In the genomic region with DNA sequence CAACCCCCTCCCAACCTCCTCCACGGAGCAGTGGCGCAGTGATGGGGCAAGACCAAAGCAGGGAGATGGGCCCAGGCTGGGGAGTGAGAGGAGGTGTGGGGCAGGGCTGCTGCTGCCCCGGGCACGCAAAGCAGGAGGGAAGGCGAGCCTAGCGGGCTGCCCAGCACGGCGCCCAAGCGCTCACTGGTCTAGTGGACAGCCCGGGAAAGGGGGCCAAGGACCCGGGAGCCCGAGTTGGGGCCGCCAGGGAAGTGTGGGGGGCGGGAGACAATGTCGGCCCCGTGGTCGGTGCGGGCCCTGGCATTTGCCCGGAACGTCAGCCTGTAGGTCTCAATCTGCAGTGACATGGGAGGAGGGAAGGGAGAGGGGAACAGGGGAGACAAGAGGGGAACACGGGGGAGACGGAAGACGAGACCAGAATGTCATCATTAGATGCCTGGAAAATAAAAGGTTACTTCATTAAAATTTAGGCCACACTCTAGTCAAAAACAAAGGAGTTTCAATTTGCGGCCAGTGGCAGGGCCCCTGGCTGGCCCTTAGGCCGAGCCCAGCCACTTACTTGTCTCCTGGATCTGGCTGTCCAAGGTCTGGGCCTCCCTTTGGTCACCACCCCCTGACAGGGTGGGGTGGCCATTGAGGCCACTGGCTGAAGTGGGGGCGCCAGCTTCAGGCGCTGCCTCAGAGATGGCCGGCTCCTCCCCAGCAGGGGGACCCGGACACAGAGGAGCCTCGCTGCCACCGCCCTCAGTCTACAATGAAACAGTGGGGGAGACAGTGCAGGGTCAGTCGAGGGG, we compare ENCODE assay signal across 1 cellular context.
A peak's percentile ranks its signal among the peaks of the same experiment; 100 is the strongest.
TF ChIP-seq lines count a peak whose summit lies in the region.

No MANE protein-coding gene starts in this region.

TF ChIP-seq in K562, 482 proteins besides CTCF, POLR2A, EP300 and RAD21:
- TF ChIP-seq CBX2 (IDR thresholded peaks at IDR 0.05; ENCODE audit: insufficient read depth, low read length, poor library complexity, severe bottlenecking) (no peak), FOXA1 (IDR thresholded peaks at IDR 0.05; ENCODE audit: borderline replicate concordance) (no peak), PHTF2 (CRISPR knock-in tag; IDR thresholded peaks at IDR 0.05) (no peak), YY1 (IDR thresholded peaks at IDR 0.05; ENCODE audit: borderline replicate concordance in 1 of 3, control insufficient read depth in 1 of 3, extremely low read depth in 1 of 3, insufficient read depth in 3 of 3, insufficient read length in 1 of 3, insufficient replicate concordance in 2 of 3, low read depth in 1 of 3, low read length in 2 of 3) (peak in 1 of 3 experiments; percentile 36), TSC22D4 (tag; IDR thresholded peaks at IDR 0.05) (no peak), TAF7 (tag; IDR thresholded peaks at IDR 0.05) (no peak), SMC3 (conservative IDR thresholded peaks at IDR 0.05; ENCODE audit: insufficient read depth, low read depth, low read length) (0 out of 2 replicates have a peak, but pooled peaks have one; percentile 30), PCBP1 (IDR thresholded peaks at IDR 0.05; ENCODE audit: low read depth, low read length, poor library complexity, severe bottlenecking) (peak; percentile 29), KAT7 (CRISPR knock-in tag; IDR thresholded peaks at IDR 0.05; ENCODE audit: borderline replicate concordance) (no peak), RBM22 (IDR thresholded peaks at IDR 0.05; ENCODE audit: low read depth, low read length, poor library complexity, severe bottlenecking) (peak; percentile 72), ZNF79 (CRISPR knock-in tag; IDR thresholded peaks at IDR 0.05; ENCODE audit: low read depth) (no peak), PPARD (CRISPR knock-in tag; IDR thresholded peaks at IDR 0.05) (no peak), POLR2G (IDR thresholded peaks at IDR 0.05; ENCODE audit: low read depth, low read length) (peak; percentile 59; the same call in 1 of the 2 replicates), TBL1XR1 (IDR thresholded peaks at IDR 0.05; ENCODE audit: low read length in 2 of 2) (no peak), SAFB2 (IDR thresholded peaks at IDR 0.05; ENCODE audit: borderline replicate concordance, low read depth, low read length, severe bottlenecking) (no peak), SP1 (CRISPR knock-in tag; IDR thresholded peaks at IDR 0.05) (no peak), RBM34 (IDR thresholded peaks at IDR 0.05; ENCODE audit: borderline replicate concordance, insufficient read depth, low read length) (no peak), MTF1 (CRISPR knock-in tag; IDR thresholded peaks at IDR 0.05; ENCODE audit: borderline replicate concordance) (no peak), HDAC3 (IDR thresholded peaks at IDR 0.05; ENCODE audit: borderline replicate concordance, partially characterized antibody) (no peak), SUPT5H (IDR thresholded peaks at IDR 0.05) (0 out of 2 replicates have a peak, but pooled peaks have one; percentile 6), FOXM1 (IDR thresholded peaks at IDR 0.05; ENCODE audit: low read depth) (no peak), FOXM1 (CRISPR knock-in tag; IDR thresholded peaks at IDR 0.05; ENCODE audit: low read depth) (no peak), SPI1 (IDR thresholded peaks at IDR 0.05; ENCODE audit: borderline replicate concordance, low read depth, low read length) (no peak), TGIF2 (CRISPR knock-in tag; IDR thresholded peaks at IDR 0.05) (no peak), BACH1 (tag; IDR thresholded peaks at IDR 0.05) (no peak), NCOA2 (IDR thresholded peaks at IDR 0.05; ENCODE audit: partially characterized antibody in 2 of 2) (no peak), ILF3 (IDR thresholded peaks at IDR 0.05; ENCODE audit: borderline replicate concordance) (no peak), NFRKB (IDR thresholded peaks at IDR 0.05; ENCODE audit: low read depth) (no peak), MCM3 (IDR thresholded peaks at IDR 0.05) (no peak), ZNF133 (CRISPR knock-in tag; IDR thresholded peaks at IDR 0.05) (no peak), ELF4 (CRISPR knock-in tag; IDR thresholded peaks at IDR 0.05) (no peak), ZNF121 (CRISPR knock-in tag; conservative IDR thresholded peaks at IDR 0.05) (no peak), PHF20 (IDR thresholded peaks at IDR 0.05; ENCODE audit: partially characterized antibody) (no peak)
- TF ChIP-seq, protein P1, sequence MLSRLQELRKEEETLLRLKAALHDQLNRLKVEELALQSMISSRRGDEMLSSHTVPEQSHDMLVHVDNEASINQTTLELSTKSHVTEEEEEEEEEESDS (CRISPR knock-in tag; IDR thresholded peaks at IDR 0.05), result no peak
- TF ChIP-seq, protein P2, sequence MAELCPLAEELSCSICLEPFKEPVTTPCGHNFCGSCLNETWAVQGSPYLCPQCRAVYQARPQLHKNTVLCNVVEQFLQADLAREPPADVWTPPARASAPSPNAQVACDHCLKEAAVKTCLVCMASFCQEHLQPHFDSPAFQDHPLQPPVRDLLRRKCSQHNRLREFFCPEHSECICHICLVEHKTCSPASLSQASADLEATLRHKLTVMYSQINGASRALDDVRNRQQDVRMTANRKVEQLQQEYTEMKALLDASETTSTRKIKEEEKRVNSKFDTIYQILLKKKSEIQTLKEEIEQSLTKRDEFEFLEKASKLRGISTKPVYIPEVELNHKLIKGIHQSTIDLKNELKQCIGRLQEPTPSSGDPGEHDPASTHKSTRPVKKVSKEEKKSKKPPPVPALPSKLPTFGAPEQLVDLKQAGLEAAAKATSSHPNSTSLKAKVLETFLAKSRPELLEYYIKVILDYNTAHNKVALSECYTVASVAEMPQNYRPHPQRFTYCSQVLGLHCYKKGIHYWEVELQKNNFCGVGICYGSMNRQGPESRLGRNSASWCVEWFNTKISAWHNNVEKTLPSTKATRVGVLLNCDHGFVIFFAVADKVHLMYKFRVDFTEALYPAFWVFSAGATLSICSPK (IDR thresholded peaks at IDR 0.05; ENCODE audit: borderline replicate concordance), result no peak
- TF ChIP-seq, protein P3, sequence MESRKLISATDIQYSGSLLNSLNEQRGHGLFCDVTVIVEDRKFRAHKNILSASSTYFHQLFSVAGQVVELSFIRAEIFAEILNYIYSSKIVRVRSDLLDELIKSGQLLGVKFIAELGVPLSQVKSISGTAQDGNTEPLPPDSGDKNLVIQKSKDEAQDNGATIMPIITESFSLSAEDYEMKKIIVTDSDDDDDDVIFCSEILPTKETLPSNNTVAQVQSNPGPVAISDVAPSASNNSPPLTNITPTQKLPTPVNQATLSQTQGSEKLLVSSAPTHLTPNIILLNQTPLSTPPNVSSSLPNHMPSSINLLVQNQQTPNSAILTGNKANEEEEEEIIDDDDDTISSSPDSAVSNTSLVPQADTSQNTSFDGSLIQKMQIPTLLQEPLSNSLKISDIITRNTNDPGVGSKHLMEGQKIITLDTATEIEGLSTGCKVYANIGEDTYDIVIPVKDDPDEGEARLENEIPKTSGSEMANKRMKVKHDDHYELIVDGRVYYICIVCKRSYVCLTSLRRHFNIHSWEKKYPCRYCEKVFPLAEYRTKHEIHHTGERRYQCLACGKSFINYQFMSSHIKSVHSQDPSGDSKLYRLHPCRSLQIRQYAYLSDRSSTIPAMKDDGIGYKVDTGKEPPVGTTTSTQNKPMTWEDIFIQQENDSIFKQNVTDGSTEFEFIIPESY (CRISPR knock-in tag; IDR thresholded peaks at IDR 0.05), result peak; percentile 94
- TF ChIP-seq, protein P4, sequence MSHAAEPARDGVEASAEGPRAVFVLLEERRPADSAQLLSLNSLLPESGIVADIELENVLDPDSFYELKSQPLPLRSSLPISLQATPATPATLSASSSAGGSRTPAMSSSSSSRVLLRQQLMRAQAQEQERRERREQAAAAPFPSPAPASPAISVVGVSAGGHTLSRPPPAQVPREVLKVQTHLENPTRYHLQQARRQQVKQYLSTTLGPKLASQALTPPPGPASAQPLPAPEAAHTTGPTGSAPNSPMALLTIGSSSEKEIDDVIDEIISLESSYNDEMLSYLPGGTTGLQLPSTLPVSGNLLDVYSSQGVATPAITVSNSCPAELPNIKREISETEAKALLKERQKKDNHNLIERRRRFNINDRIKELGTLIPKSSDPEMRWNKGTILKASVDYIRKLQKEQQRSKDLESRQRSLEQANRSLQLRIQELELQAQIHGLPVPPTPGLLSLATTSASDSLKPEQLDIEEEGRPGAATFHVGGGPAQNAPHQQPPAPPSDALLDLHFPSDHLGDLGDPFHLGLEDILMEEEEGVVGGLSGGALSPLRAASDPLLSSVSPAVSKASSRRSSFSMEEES (CRISPR knock-in tag; IDR thresholded peaks at IDR 0.05), result no peak
- TF ChIP-seq, protein P5, sequence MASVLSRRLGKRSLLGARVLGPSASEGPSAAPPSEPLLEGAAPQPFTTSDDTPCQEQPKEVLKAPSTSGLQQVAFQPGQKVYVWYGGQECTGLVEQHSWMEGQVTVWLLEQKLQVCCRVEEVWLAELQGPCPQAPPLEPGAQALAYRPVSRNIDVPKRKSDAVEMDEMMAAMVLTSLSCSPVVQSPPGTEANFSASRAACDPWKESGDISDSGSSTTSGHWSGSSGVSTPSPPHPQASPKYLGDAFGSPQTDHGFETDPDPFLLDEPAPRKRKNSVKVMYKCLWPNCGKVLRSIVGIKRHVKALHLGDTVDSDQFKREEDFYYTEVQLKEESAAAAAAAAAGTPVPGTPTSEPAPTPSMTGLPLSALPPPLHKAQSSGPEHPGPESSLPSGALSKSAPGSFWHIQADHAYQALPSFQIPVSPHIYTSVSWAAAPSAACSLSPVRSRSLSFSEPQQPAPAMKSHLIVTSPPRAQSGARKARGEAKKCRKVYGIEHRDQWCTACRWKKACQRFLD (CRISPR knock-in tag; IDR thresholded peaks at IDR 0.05), result no peak
- TF ChIP-seq, protein P6, sequence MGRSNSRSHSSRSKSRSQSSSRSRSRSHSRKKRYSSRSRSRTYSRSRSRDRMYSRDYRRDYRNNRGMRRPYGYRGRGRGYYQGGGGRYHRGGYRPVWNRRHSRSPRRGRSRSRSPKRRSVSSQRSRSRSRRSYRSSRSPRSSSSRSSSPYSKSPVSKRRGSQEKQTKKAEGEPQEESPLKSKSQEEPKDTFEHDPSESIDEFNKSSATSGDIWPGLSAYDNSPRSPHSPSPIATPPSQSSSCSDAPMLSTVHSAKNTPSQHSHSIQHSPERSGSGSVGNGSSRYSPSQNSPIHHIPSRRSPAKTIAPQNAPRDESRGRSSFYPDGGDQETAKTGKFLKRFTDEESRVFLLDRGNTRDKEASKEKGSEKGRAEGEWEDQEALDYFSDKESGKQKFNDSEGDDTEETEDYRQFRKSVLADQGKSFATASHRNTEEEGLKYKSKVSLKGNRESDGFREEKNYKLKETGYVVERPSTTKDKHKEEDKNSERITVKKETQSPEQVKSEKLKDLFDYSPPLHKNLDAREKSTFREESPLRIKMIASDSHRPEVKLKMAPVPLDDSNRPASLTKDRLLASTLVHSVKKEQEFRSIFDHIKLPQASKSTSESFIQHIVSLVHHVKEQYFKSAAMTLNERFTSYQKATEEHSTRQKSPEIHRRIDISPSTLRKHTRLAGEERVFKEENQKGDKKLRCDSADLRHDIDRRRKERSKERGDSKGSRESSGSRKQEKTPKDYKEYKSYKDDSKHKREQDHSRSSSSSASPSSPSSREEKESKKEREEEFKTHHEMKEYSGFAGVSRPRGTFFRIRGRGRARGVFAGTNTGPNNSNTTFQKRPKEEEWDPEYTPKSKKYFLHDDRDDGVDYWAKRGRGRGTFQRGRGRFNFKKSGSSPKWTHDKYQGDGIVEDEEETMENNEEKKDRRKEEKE (IDR thresholded peaks at IDR 0.05; ENCODE audit: borderline replicate concordance in 1 of 2, control insufficient read depth in 1 of 2, low read depth in 2 of 2, low read length in 1 of 2), result no peak
- TF ChIP-seq, protein P7, sequence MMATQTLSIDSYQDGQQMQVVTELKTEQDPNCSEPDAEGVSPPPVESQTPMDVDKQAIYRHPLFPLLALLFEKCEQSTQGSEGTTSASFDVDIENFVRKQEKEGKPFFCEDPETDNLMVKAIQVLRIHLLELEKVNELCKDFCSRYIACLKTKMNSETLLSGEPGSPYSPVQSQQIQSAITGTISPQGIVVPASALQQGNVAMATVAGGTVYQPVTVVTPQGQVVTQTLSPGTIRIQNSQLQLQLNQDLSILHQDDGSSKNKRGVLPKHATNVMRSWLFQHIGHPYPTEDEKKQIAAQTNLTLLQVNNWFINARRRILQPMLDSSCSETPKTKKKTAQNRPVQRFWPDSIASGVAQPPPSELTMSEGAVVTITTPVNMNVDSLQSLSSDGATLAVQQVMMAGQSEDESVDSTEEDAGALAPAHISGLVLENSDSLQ (IDR thresholded peaks at IDR 0.05), result no peak
TF ChIP-seq in K562: peak in this region for 7.
